Comparison of ENCODE assay signal across 15 cellular contexts in the genomic region with DNA sequence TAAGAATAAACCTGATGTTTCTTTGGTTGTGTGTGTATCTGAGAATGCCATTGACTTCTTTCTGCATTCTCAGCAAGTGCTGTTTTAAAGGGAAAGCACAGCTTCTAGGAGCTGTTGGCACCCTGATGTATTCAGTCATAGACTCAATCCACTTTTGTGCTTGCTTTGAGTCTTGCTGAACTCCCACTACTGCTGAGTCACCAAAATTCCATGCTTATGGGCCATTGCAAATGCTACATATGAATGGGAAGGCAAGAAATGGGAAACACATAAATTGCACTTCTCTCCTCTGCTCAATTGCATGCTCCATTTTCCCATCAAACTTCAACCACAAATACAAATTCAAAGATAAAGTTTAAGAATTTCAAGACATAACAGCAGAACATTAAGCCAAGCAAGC. TPM values are rescaled to one million over a fixed set of nuclear protein-coding genes. Genes with fewer than 3 reads are reported as not detected.
"Had no signal": no experiment of that assay in that cellular context is flagged by ENCODE, and none has a peak within 500 bp of the region (broad histone marks: within the 10 kb centered on the region; RNA-seq: fewer than 3 reads in every experiment).

No MANE protein-coding gene starts in this region.

- H3K9ac ChIP-seq: parathyroid adenoma had no signal

- H3K4me3 Mint-ChIP-seq: activated naive CD8-positive, alpha-beta T cell treated with anti-CD3 and anti-CD28 coated beads, Interleukin-2, amount 50 U/mL, for 24 hours had no signal

- DNase-seq: activated CD4-positive, alpha-beta T cell treated with anti-CD3 and anti-CD28 coated beads for 48 hours; activated CD8-positive, alpha-beta memory T cell treated with anti-CD3 and anti-CD28 coated beads for 24 hours; activated naive CD4-positive, alpha-beta T cell treated with Interleukin-2 at 50 U/mL for 16 hours; activated naive CD8-positive, alpha-beta T cell treated with anti-CD3 and anti-CD28 coated beads, Interleukin-2, amount 50 U/mL, for 24 hours; dorsolateral prefrontal cortex; foreskin melanocyte; kidney; small intestine; T-helper 1 cell; thyroid gland had no signal

- H3K79me2 ChIP-seq: parathyroid adenoma had no signal

- H3K4me3 ChIP-seq: dorsolateral prefrontal cortex, thyroid gland had no signal

- H3K27ac ChIP-seq: dorsolateral prefrontal cortex, parathyroid adenoma, thyroid gland had no signal

- H3K4me1 ChIP-seq: parathyroid adenoma, thyroid gland had no signal

- H3K27ac Mint-ChIP-seq: activated naive CD8-positive, alpha-beta T cell treated with anti-CD3 and anti-CD28 coated beads, Interleukin-2, amount 50 U/mL, for 24 hours had no signal

- H3K4me1 Mint-ChIP-seq: activated naive CD8-positive, alpha-beta T cell treated with anti-CD3 and anti-CD28 coated beads, Interleukin-2, amount 50 U/mL, for 24 hours had no signal

- H3K36me3 ChIP-seq: thyroid gland had no signal

- H3K9me3 ChIP-seq: thyroid gland had no signal

- H3K27me3 ChIP-seq: dorsolateral prefrontal cortex, thyroid gland had no signal

- H2AFZ ChIP-seq: parathyroid adenoma had no signal

RNA-seq across cellular contexts. Expression of a gene that starts 9.8 kb away (rescaled TPM):
- total RNA-seq: chondrocyte, dorsolateral prefrontal cortex, esophagus mucosa, kidney, liver, mesenteric fat pad, thyroid gland had no signal
- polyA plus RNA-seq: liver, small intestine had no signal
